Comparison of ENCODE assay signal across 17 cellular contexts in genomic region chr19:49915271-49915670, GRCh38. TPM values are rescaled to one million over a fixed set of nuclear protein-coding genes. Genes with fewer than 3 reads are reported as not detected.
DNase-seq lines count a peak whose midpoint lies in the region; ATAC-seq and TF ChIP-seq lines count a peak whose summit lies in the region.
"Had no signal": no experiment of that assay in that cellular context is flagged by ENCODE, and none has a peak within 500 bp of the region (broad histone marks: within the 10 kb centered on the region; RNA-seq: fewer than 3 reads in every experiment).

No MANE protein-coding gene starts in this region.

- TF ChIP-seq CTCF in A673 (conservative IDR thresholded peaks at IDR 0.05; ENCODE audit: low read depth, low read length) (peak; percentile 22; the same call in 1 of the 2 replicates), DND-41 (IDR thresholded peaks at IDR 0.05; ENCODE audit: borderline replicate concordance, extremely low read depth, low read length, poor library complexity, severe bottlenecking) (peak; percentile 45), VCaP (conservative IDR thresholded peaks at IDR 0.05) (peak; percentile 18; the same call in 1 of the 2 replicates), epithelial cell of esophagus (IDR thresholded peaks at IDR 0.05; ENCODE audit: insufficient read depth, low read depth, low read length, missing control alignments) (peak; percentile 12)

- 0 out of 3 replicates have a peak, but pooled peaks have one; percentile 39 for ATAC-seq in DND-41 (ENCODE audit: insufficient read depth, low read depth)
- no peak for ATAC-seq in GM21723 (IDR thresholded peaks at IDR 0.05; ENCODE audit: unreplicated experiment)
- ATAC-seq: heart left ventricle, left colon, Panc1 had no signal

- H3K79me2 ChIP-seq in DND-41 (ENCODE audit: insufficient read depth, low read length): peaks cover 92% of the 10 kb centered on the region

- H3K9me3 ChIP-seq in A673 (ENCODE audit: low read depth, low read length, poor library complexity, severe bottlenecking): no peaks in the 10 kb centered on the region
- no peaks in the 10 kb centered on the region for H3K9me3 ChIP-seq in DND-41 (ENCODE audit: insufficient read depth, low read length, severe bottlenecking)
- H3K9me3 ChIP-seq: breast epithelium, heart left ventricle, psoas muscle, thyroid gland had no signal

- intact Hi-C loops in A673 (cut with micrococcal nuclease; ENCODE audit: unreplicated experiment): no loop called here

- no peaks in the 10 kb centered on the region for H3K4me1 ChIP-seq in A673 (ENCODE audit: insufficient read depth, low read length, poor library complexity, severe bottlenecking)
- H3K4me1 ChIP-seq in DND-41 (ENCODE audit: insufficient read depth, low read length): no peaks in the 10 kb centered on the region
- H3K4me1 ChIP-seq: breast epithelium, psoas muscle had no signal

- H3K27me3 ChIP-seq in A673 (replicated peaks; ENCODE audit: insufficient read depth, low read depth, low read length, poor library complexity) (no peaks in the 10 kb centered on the region), DND-41 (ENCODE audit: insufficient read depth, low read length, poor library complexity) (no peaks in the 10 kb centered on the region)
- H3K27me3 ChIP-seq: breast epithelium, heart left ventricle, thyroid gland had no signal

- H3K4me3 ChIP-seq in A673 (ENCODE audit: low read depth, low read length, poor library complexity, severe bottlenecking): no peak overlapping the region
- H3K4me3 ChIP-seq in DND-41 (ENCODE audit: low read depth in 1 of 2, low read length in 2 of 2): no peak overlapping the region
- H3K4me3 ChIP-seq in epithelial cell of esophagus (ENCODE audit: low read length): no peak overlapping the region
- H3K4me3 ChIP-seq: breast epithelium, heart left ventricle, psoas muscle, thyroid gland had no signal

- no peak overlapping the region for H2AFZ ChIP-seq in DND-41 (ENCODE audit: low read depth, low read length)

- H3K4me2 ChIP-seq in DND-41 (ENCODE audit: insufficient read depth, low read length): no peak overlapping the region

- no peak for DNase-seq in A673 (ENCODE audit: low spot score)
- DNase-seq in DND-41: no peak
- no peak for DNase-seq in epithelial cell of esophagus (ENCODE audit: low read depth)
- no peak for DNase-seq in retina
- DNase-seq in NK-92 (lab: John Stamatoyannopoulos, UW; ENCODE audit: unreplicated experiment): no peak
- DNase-seq in COLO829 (ENCODE audit: low spot score): no peak
- DNase-seq: activated effector memory CD4-positive, alpha-beta T cell treated with anti-CD3 and anti-CD28 coated beads, Interleukin-2, amount 50 U/mL, for 16 hours; heart left ventricle; left colon; NCI-H1417; NCI-H446 treated with DMSO at 0.1 percent for 48 hours; psoas muscle; thyroid gland had no signal

- BruUV-seq in A673 (replicated peaks; lab: Mats Ljungman, UMichigan): no TSS peak

- H4K20me1 ChIP-seq in DND-41 (ENCODE audit: insufficient read depth, low read length): peaks cover 86% of the 10 kb centered on the region

- CTCF ChIA-PET in A673 (lab: Charles Lee): no interaction called here

- H3K27ac ChIP-seq in A673 (ENCODE audit: low read depth, low read length, poor library complexity, severe bottlenecking) (no peak overlapping the region), DND-41 (ENCODE audit: low read length) (no peak overlapping the region), VCaP (no peak overlapping the region)
- H3K27ac ChIP-seq: breast epithelium, heart left ventricle, psoas muscle, thyroid gland had no signal

- H3K9ac ChIP-seq in DND-41 (ENCODE audit: low read depth, low read length): no peak overlapping the region

- POLR2A ChIA-PET in A673 (lab: Charles Lee; ENCODE audit: low non-redundant PET): no interaction called here

- H3K36me3 ChIP-seq in A673 (ENCODE audit: insufficient read depth, low read length, poor library complexity, severe bottlenecking): peaks cover 31% of the 10 kb centered on the region
- peaks cover 90% of the 10 kb centered on the region for H3K36me3 ChIP-seq in DND-41 (ENCODE audit: insufficient read depth, low read length)
- H3K36me3 ChIP-seq: breast epithelium, thyroid gland had no signal

RNA-seq across cellular contexts. Expression of gene ATF5, which starts 13.7 kb away (rescaled TPM):
- total RNA-seq in A673 (2021): 302 and 322 TPM in 2 replicates

RNA-seq across cellular contexts. Expression of gene NUP62, which starts 14.0 kb away (rescaled TPM):
- 98.5 and 100 TPM in 2 replicates for total RNA-seq in A673 (2021)

RNA-seq across cellular contexts. Expression of gene IL4I1, which starts 18.6 kb away (rescaled TPM):
- total RNA-seq in A673 (2021): 1.3 TPM in 2 replicates

RNA-seq across cellular contexts. Expression of gene TBC1D17, which starts 37.8 kb away (rescaled TPM):
- total RNA-seq in A673 (2021): 35.1 and 40.0 TPM in 2 replicates

RNA-seq across cellular contexts. Expression of gene AKT1S1, which starts 38.1 kb away (rescaled TPM):
- 80.3 and 81.5 TPM in 2 replicates for total RNA-seq in A673 (2021)
